In the genomic region with DNA sequence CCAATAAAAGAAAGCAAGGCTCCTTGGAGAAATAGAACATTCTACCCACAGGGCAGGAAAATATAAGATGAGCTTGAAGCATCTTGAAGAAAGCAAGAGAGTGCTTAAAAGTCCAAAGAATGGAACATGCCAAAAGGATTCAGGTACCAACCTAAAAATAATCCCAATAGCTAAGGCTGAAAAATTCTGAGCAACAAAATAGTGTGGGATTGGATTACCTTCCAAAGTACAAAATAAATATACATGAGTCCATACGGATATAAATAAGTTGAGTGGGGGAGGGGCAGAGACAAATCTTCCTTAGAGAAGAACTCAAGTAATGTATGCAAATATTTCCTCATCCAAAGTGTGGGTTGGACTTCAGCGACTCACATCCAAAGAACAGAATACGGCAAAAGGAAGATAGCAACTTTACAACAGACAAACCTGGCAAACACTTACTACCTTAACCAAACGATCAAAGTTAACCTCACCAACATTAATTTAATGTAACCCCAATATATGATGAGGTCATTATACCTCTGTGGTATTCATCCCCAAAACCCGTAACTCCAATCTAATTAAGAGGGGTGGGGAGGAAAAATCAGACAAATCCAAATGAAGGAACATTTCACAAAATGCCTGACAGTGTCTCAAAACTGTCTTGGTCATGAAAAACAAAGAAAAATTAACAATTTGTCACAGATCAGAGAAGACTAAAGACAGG, we compare ENCODE assay signal across 24 cellular contexts. TPM values are rescaled to one million over a fixed set of nuclear protein-coding genes. Genes with fewer than 3 reads are reported as not detected.
DNase-seq lines count a peak whose midpoint lies in the region; ATAC-seq, FAIRE-seq and TF ChIP-seq lines count a peak whose summit lies in the region.
"Had no signal": no experiment of that assay in that cellular context is flagged by ENCODE, and none has a peak within 500 bp of the region (broad histone marks: within the 10 kb centered on the region; RNA-seq: fewer than 3 reads in every experiment).

No MANE protein-coding gene starts in this region.

- CTCF ChIA-PET in Caco-2 (lab: Charles Lee) (no interaction called here), GM12878 (lab: Yijun Ruan, JAX) (no interaction called here)

- no peaks in the 10 kb centered on the region for H4K20me1 ChIP-seq in GM12878 (ENCODE audit: control insufficient read depth, insufficient read depth)

- TF ChIP-seq POLR2A in GM12878 (IDR thresholded peaks at IDR 0.05; ENCODE audit: low read depth, low read length): no peak

- no peak for TF ChIP-seq EP300 in GM12878 (IDR thresholded peaks at IDR 0.05; ENCODE audit: borderline replicate concordance in 1 of 2, control insufficient read depth in 1 of 2, low read depth in 2 of 2, low read length in 2 of 2)

- no peak for TF ChIP-seq RAD21 in GM12878 (IDR thresholded peaks at IDR 0.05; ENCODE audit: insufficient read depth, low read depth, low read length)

- no peak for FAIRE-seq in GM12878 (lab: Jason Lieb, UNC)
- FAIRE-seq: HTR-8/SVneo had no signal

- peaks cover 17% of the 10 kb centered on the region for H3K4me1 ChIP-seq in CD4-positive, CD25-positive, alpha-beta regulatory T cell (ENCODE audit: control insufficient read depth, insufficient read depth, low read length, poor library complexity, severe bottlenecking)
- H3K4me1 ChIP-seq in Caco-2 (peaks cover 21% of the 10 kb centered on the region), GM12878 (ENCODE audit: control insufficient read depth, insufficient read depth, low read length) (peaks cover 7% of the 10 kb centered on the region; the same call in 1 of the 2 replicates)
- H3K4me1 ChIP-seq: BLaER1 had no signal

- H3K4me2 ChIP-seq in GM12878 (ENCODE audit: control insufficient read depth, insufficient read depth): no peak overlapping the region
- H3K4me2 ChIP-seq: BLaER1 had no signal

- peaks cover 11% of the 10 kb centered on the region for H3K36me3 Mint-ChIP-seq in CD4-positive, CD25-positive, alpha-beta regulatory T cell
- peaks cover 14% of the 10 kb centered on the region for H3K36me3 Mint-ChIP-seq in Caco-2 (ENCODE audit: insufficient read depth, unreplicated experiment)
- peaks cover 46% of the 10 kb centered on the region for H3K36me3 Mint-ChIP-seq in nephron progenitor cell (ENCODE audit: low read depth)

- H3K4me3 Mint-ChIP-seq in CD4-positive, CD25-positive, alpha-beta regulatory T cell: no peak overlapping the region
- H3K4me3 Mint-ChIP-seq in Caco-2 (ENCODE audit: unreplicated experiment) (no peak overlapping the region), nephron progenitor cell (no peak overlapping the region)
- H3K4me3 Mint-ChIP-seq: CD4-positive, alpha-beta memory T cell; IgD-negative memory B cell had no signal

- no peaks in the 10 kb centered on the region for H3K36me3 ChIP-seq in CD4-positive, CD25-positive, alpha-beta regulatory T cell (ENCODE audit: control insufficient read depth, insufficient read depth, low read length)
- H3K36me3 ChIP-seq in Caco-2 (ENCODE audit: control insufficient read depth, insufficient read depth, low read length) (no peaks in the 10 kb centered on the region), GM12878 (ENCODE audit: control insufficient read depth in 2 of 2, insufficient read depth in 2 of 2, low read length in 1 of 2) (no peaks in the 10 kb centered on the region; a peak in 1 of 4 replicates)

- no peaks in the 10 kb centered on the region for H3K9me3 ChIP-seq in CD4-positive, CD25-positive, alpha-beta regulatory T cell (ENCODE audit: control insufficient read depth in 2 of 2, low read length in 2 of 2)
- H3K9me3 ChIP-seq in Caco-2: no peaks in the 10 kb centered on the region
- peaks cover 2% of the 10 kb centered on the region; the same call in 2 of the 3 replicates for H3K9me3 ChIP-seq in GM12878 (replicated peaks; ENCODE audit: control insufficient read depth, insufficient read depth, low read length)

- no peak overlapping the region for H3K4me3 ChIP-seq in CD4-positive, CD25-positive, alpha-beta regulatory T cell (ENCODE audit: low read depth, low read length)
- no peak overlapping the region for H3K4me3 ChIP-seq in Caco-2 (ENCODE audit: low read depth, low read length)
- H3K4me3 ChIP-seq in GM12878: no peak overlapping the region
- H3K4me3 ChIP-seq: BLaER1 had no signal

- H3K27ac ChIP-seq in CD4-positive, CD25-positive, alpha-beta regulatory T cell (ENCODE audit: insufficient read depth, low read length, poor library complexity, severe bottlenecking): no peak overlapping the region
- H3K27ac ChIP-seq in GM12878 (ENCODE audit: control insufficient read depth, insufficient read depth): no peak overlapping the region
- H3K27ac ChIP-seq: BLaER1 had no signal

- BruUV-seq in Caco-2 (replicated peaks; lab: Mats Ljungman, UMichigan) (no TSS peak), GM12878 (replicated peaks; lab: Mats Ljungman, UMichigan) (no TSS peak)

- SMC1A ChIA-PET in GM12878 (lab: Charles Lee; ENCODE audit: uncharacterized antibody, unreplicated experiment): no interaction called here

- no peaks in the 10 kb centered on the region for H3K27me3 ChIP-seq in CD4-positive, CD25-positive, alpha-beta regulatory T cell (ENCODE audit: control insufficient read depth, insufficient read depth, low read length)
- H3K27me3 ChIP-seq in Caco-2 (replicated peaks; ENCODE audit: control insufficient read depth, insufficient read depth, low read length) (no peaks in the 10 kb centered on the region), GM12878 (replicated peaks in 1 of 2; ENCODE audit: control insufficient read depth in 2 of 2, insufficient read depth in 2 of 2, low read length in 1 of 2) (no peaks in the 10 kb centered on the region)
- H3K27me3 ChIP-seq: BLaER1 had no signal

- 98% methylated on average over 5 of the region's 5 CpGs for WGBS in GM12878 (ENCODE audit: insufficient coverage, insufficient replicate concordance, low lambda C conversion rate, missing lambda C conversion rate)

- H3K4me1 Mint-ChIP-seq in CD4-positive, CD25-positive, alpha-beta regulatory T cell: peaks cover 40 to 49% (median 41%) of the 10 kb centered on the region in 4 donors
- H3K4me1 Mint-ChIP-seq in Caco-2 (ENCODE audit: low read depth, unreplicated experiment) (peaks cover 30% of the 10 kb centered on the region), nephron progenitor cell (peaks cover 12% of the 10 kb centered on the region)

- peaks cover 72% of the 10 kb centered on the region for H3K79me2 ChIP-seq in GM12878 (ENCODE audit: control insufficient read depth, insufficient read depth, low read length)

- intact Hi-C loops in Caco-2 (cut with micrococcal nuclease; ENCODE audit: unreplicated experiment): loop anchor here (5.0 kb wide), 1 partner anchor 37 kb away; no protein-coding TSS in a partner anchor
- intact Hi-C loops in GM12878 (cut with micrococcal nuclease; ENCODE audit: unreplicated experiment): no loop called here

- H3K27me3 Mint-ChIP-seq in CD4-positive, CD25-positive, alpha-beta regulatory T cell: no peaks in the 10 kb centered on the region
- H3K27me3 Mint-ChIP-seq in Caco-2 (ENCODE audit: insufficient read depth, unreplicated experiment): no peaks in the 10 kb centered on the region
- no peaks in the 10 kb centered on the region for H3K27me3 Mint-ChIP-seq in nephron progenitor cell (ENCODE audit: low read depth, poor library complexity)
- H3K27me3 Mint-ChIP-seq: CD4-positive, alpha-beta memory T cell; IgD-negative memory B cell had no signal

- RAD21 ChIA-PET in GM12878 (lab: Charles Lee; ENCODE audit: unreplicated experiment): no interaction called here

- no peak overlapping the region for H2AFZ ChIP-seq in GM12878 (ENCODE audit: control insufficient read depth, low read depth, low read length)

- peak overlapping the region in 2 of 3 donors; percentile 39 to 51 for H3K27ac Mint-ChIP-seq in CD4-positive, CD25-positive, alpha-beta regulatory T cell
- H3K27ac Mint-ChIP-seq in Caco-2 (ENCODE audit: unreplicated experiment) (peak overlapping the region; percentile 39), nephron progenitor cell (peak overlapping the region; percentile 62)

- TF ChIP-seq CTCF in Caco-2 (IDR thresholded peaks at IDR 0.05; ENCODE audit: insufficient read depth in 1 of 2, low read depth in 1 of 2, low read length in 1 of 2, severe bottlenecking in 1 of 2, unreplicated experiment in 1 of 2) (no peak), GM12878 (IDR thresholded peaks at IDR 0.05 in 2 of 3, conservative IDR thresholded peaks at IDR 0.05 in 1 of 3; ENCODE audit: control insufficient read depth in 2 of 3, extremely low read depth in 1 of 3, insufficient read depth in 1 of 3, low read depth in 3 of 3, low read length in 3 of 3) (no peak), nephron progenitor cell (IDR thresholded peaks at IDR 0.05) (no peak)

- no peaks in the 10 kb centered on the region for H3K9me3 Mint-ChIP-seq in CD4-positive, CD25-positive, alpha-beta regulatory T cell
- H3K9me3 Mint-ChIP-seq in Caco-2 (ENCODE audit: unreplicated experiment): no peaks in the 10 kb centered on the region
- H3K9me3 Mint-ChIP-seq in nephron progenitor cell: peaks cover 16% of the 10 kb centered on the region
- H3K9me3 Mint-ChIP-seq: CD4-positive, alpha-beta memory T cell; IgD-negative memory B cell had no signal

- POLR2A ChIA-PET in Caco-2 (lab: Charles Lee): interaction anchor here (0.5 kb wide), 1 partner anchor 228 kb away, joined by 4 read pairs; no protein-coding TSS in a partner anchor
- POLR2A ChIA-PET in GM12878 (lab: Charles Lee): no interaction called here

- ATAC-seq in CD4-positive, CD25-positive, alpha-beta regulatory T cell (ENCODE audit: low read depth in 2 of 2): no peak
- no peak for ATAC-seq in GM12878
- no peak for ATAC-seq in activated CD4-positive, CD25-positive, alpha-beta regulatory T cell treated with anti-CD3 and anti-CD28 coated beads, Interleukin-2, amount 50 U/mL, for 24 hours

- no peak for DNase-seq in CD4-positive, CD25-positive, alpha-beta regulatory T cell
- DNase-seq in Caco-2: no peak
- no peak for DNase-seq in GM12878 (ENCODE audit: low read depth, low spot score)
- DNase-seq in nephron progenitor cell: no peak
- DNase-seq in DMS53 treated with DMSO at 0.1 percent for 48 hours (lab: John Stamatoyannopoulos, UW; ENCODE audit: unreplicated experiment): no peak
- no peak for DNase-seq in globus pallidus (ENCODE audit: low spot score)
- DNase-seq in DMS79 treated with DMSO at 0.1 percent for 48 hours (lab: John Stamatoyannopoulos, UW): no peak
- DNase-seq: ACHN; Calu3; CD4-positive, alpha-beta memory T cell; DMS53; H7; Karpas-422; NCI-H1048; NCI-H1417 treated with DMSO at 0.1 percent for 48 hours; NCI-H187; NCI-H774; NK-92 treated with Interleukin-12 subunit alpha and Interleukin-12 subunit beta, amount 100 ng/mL, for 24 hours; SIG-M5; T-helper 1 cell had no signal

- no peak overlapping the region for H3K9ac ChIP-seq in GM12878 (ENCODE audit: control insufficient read depth, insufficient read depth, low read length)
- H3K9ac ChIP-seq: BLaER1 had no signal

- in situ Hi-C loops in GM12878 (cut with MboI): no loop called here

RNA-seq across cellular contexts. Expression of a gene that starts 26.9 kb away (rescaled TPM):
- total RNA-seq in CD4-positive, CD25-positive, alpha-beta regulatory T cell: 54.2 TPM
- polyA plus RNA-seq in CD4-positive, CD25-positive, alpha-beta regulatory T cell: 10 to 100 TPM; 26.2 to 44.8 (median 37.9) TPM
- total RNA-seq in Caco-2 (2022): 75.9 and 79.0 TPM in 2 replicates
- 61.0 and 68.9 TPM in 2 replicates for total RNA-seq in GM12878 (2013; cell fraction: nucleolus; rRNA removed)
- 39.5 and 39.8 TPM in 2 replicates for total RNA-seq in GM12878 (2014; rRNA removed)
- total RNA-seq in GM12878 (2014; rRNA removed; fragmentation: Illumina TruSeq; extraction: Trizol): 62.6 and 66.1 TPM in 2 replicates
- 66.7 and 68.4 TPM in 2 replicates for total RNA-seq in GM12878 (2021)
- polyA plus RNA-seq in GM12878 (2011; ENCODE audit: low read depth): 37.4 TPM
- polyA plus RNA-seq in GM12878 (2011; rRNA removed): 79.6 and 91.7 TPM in 2 replicates
- polyA plus RNA-seq in GM12878 (2011; cell fraction: cytosol; rRNA removed): 37.9 and 50.4 TPM in 2 replicates
- polyA plus RNA-seq in GM12878 (2011; cell fraction: nucleus; rRNA removed): 44.6 and 47.1 TPM in 2 replicates
- 42.1 and 51.1 TPM in 2 replicates for polyA plus RNA-seq in GM12878 (2012)
- polyA plus RNA-seq in GM12878 (2014; fragmentation: Illumina TruSeq; extraction: Trizol): 67.7 and 70.4 TPM in 2 replicates
- polyA plus RNA-seq in GM12878 (2014; fragmentation: Nextera tagmentation; extraction: Ambion mirVana): 10 to 100 TPM; 73.9 to 99.1 TPM
- polyA plus RNA-seq in GM12878 (2014; rRNA removed): 69.6 and 74.9 TPM in 2 replicates
- 10 to 100 TPM; 68.2 to 79.9 TPM for polyA plus RNA-seq in GM12878 (2016; fragmentation: Nextera tagmentation; extraction: Ambion mirVana)
- 58.7 and 61.4 TPM in 2 replicates for polyA minus RNA-seq in GM12878 (2011; rRNA and poly(A)+ RNA removed)
- 21.1 and 23.0 TPM in 2 replicates for polyA minus RNA-seq in GM12878 (2011; cell fraction: cytosol; rRNA and poly(A)+ RNA removed)
- polyA minus RNA-seq in GM12878 (2011; cell fraction: nucleus; rRNA and poly(A)+ RNA removed): 24.7 and 40.9 TPM in 2 replicates

RNA-seq across cellular contexts. Expression of a gene that starts 55.7 kb away (rescaled TPM):
- total RNA-seq in CD4-positive, CD25-positive, alpha-beta regulatory T cell: 39.4 TPM
- 100 to 1,000 TPM; 202 to 240 (median 210) TPM for polyA plus RNA-seq in CD4-positive, CD25-positive, alpha-beta regulatory T cell
- total RNA-seq in Caco-2 (2022) (125 and 136 TPM in 2 replicates), GM12878 (2014; rRNA removed) (45.8 and 55.9 TPM in 2 replicates), GM12878 (2014; rRNA removed; fragmentation: Illumina TruSeq; extraction: Trizol) (65.3 and 68.6 TPM in 2 replicates), GM12878 (2021) (50.3 and 55.9 TPM in 2 replicates)
- total RNA-seq in GM12878 (2013; cell fraction: nucleolus; rRNA removed): 15.5 and 23.9 TPM in 2 replicates
- polyA plus RNA-seq in GM12878 (2011; ENCODE audit: low read depth): 96.5 TPM
- polyA plus RNA-seq in GM12878 (2011; rRNA removed) (95.0 and 148 TPM in 2 replicates), GM12878 (2014; fragmentation: Illumina TruSeq; extraction: Trizol) (83.4 and 103 TPM in 2 replicates), GM12878 (2014; fragmentation: Nextera tagmentation; extraction: Ambion mirVana) (100 to 1,000 TPM; 287 to 307 TPM), GM12878 (2014; rRNA removed) (49.9 and 63.9 TPM in 2 replicates), GM12878 (2016; fragmentation: Nextera tagmentation; extraction: Ambion mirVana) (100 to 1,000 TPM; 149 to 161 TPM)
- 45.6 and 58.0 TPM in 2 replicates for polyA plus RNA-seq in GM12878 (2011; cell fraction: cytosol; rRNA removed)
- polyA plus RNA-seq in GM12878 (2011; cell fraction: nucleus; rRNA removed): 33.2 and 38.4 TPM in 2 replicates
- 72.7 and 80.4 TPM in 2 replicates for polyA plus RNA-seq in GM12878 (2012)
- polyA minus RNA-seq in GM12878 (2011; rRNA and poly(A)+ RNA removed): 19.8 and 22.3 TPM in 2 replicates
- polyA minus RNA-seq in GM12878 (2011; cell fraction: cytosol; rRNA and poly(A)+ RNA removed): 11.8 and 13.4 TPM in 2 replicates
- 6.3 and 7.6 TPM in 2 replicates for polyA minus RNA-seq in GM12878 (2011; cell fraction: nucleus; rRNA and poly(A)+ RNA removed)
